In the genomic region with DNA sequence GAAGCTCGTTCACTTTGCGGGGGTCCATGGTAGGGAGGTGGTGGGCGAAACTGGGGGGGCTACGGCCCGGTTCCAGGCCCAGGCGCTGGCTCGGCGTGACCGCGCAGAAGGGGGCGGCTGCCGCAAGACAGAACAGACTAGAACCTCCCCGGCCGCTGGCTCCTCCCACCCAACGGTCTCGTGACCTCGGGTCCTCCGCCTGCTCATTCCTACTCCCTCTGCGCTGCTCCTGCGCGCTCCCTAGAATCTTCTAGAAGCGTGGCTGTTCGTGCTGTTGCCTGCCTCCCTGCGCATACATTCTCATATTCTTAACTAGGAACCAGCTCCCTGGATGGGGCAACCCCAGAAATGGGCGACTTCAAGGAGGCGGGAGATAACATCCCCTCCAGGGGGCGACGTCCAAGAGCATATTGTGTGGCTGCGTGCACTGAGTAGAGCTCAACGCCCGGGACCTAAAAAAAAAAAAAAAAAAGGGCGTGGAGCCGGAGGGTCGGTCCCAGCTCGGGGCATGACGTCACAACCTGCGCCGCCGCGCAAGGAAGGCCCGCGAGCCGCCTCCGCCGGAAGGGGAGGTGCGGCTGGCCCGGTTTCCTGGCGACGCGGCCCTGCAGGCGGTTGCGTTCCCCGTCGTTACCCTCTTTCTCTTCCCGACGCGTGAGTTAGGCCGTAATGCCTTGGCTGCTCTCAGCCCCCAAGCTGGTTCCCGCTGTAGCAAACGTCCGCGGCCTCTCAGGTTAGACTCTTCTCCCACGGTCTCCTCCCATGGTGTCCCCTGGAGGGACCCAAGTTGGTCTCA, we compare ENCODE assay signal across 8 cellular contexts. TPM values are rescaled to one million over a fixed set of nuclear protein-coding genes. Genes with fewer than 3 reads are reported as not detected.
DNase-seq lines count a peak whose midpoint lies in the region; ATAC-seq and TF ChIP-seq lines count a peak whose summit lies in the region.

TSS of gene ST13 (minus strand) at position 127 of the 796 bp plus-strand sequence. CDS start at position 28, 99 bp downstream.
TSS of gene XPNPEP3 (plus strand) at position 636 of the 796 bp plus-strand sequence. CDS start at position 670, 34 bp downstream.

- H3K4me3 ChIP-seq in Panc1 (ENCODE audit: low read depth in 2 of 2, low read length in 2 of 2) (peak within 1 kb of the TSS; percentile 66 to 84), esophagus (ENCODE audit: low read depth in 1 of 2, low read length in 2 of 2) (peak within 1 kb of the TSS; percentile 82 to 99), mucosa of stomach (ENCODE audit: low read length) (peak within 1 kb of the TSS; percentile 96)

- peak; percentile 85 for ATAC-seq in GM21723 (IDR thresholded peaks at IDR 0.05; ENCODE audit: unreplicated experiment)
- peak; percentile 98 for ATAC-seq in Panc1
- peak; percentile 95 to 97 for ATAC-seq in activated T-cell treated with anti-CD3 and anti-CD28 coated beads, Interleukin-2, amount 50 U/mL, for 4 hours

- H3K9ac ChIP-seq in mucosa of stomach (ENCODE audit: low read length), result peak within 1 kb of the TSS; percentile 85

- H3K27ac ChIP-seq in Panc1 (ENCODE audit: low read length), result peak within 1 kb of the TSS; percentile 86
- peak within 1 kb of the TSS; percentile 96 to 97 for H3K27ac ChIP-seq in esophagus (ENCODE audit: low read depth in 2 of 2, low read length in 1 of 2)

- peaks cover 22% of the 10 kb centered on the region for H3K36me3 Mint-ChIP-seq in activated T-cell treated with anti-CD3 and anti-CD28 coated beads, Interleukin-2, amount 50 U/mL, for 4 hours (ENCODE audit: insufficient read depth)

- H3K4me3 Mint-ChIP-seq in activated T-cell treated with anti-CD3 and anti-CD28 coated beads, Interleukin-2, amount 50 U/mL, for 4 hours, result peak within 1 kb of the TSS; percentile 99

- H3K36me3 ChIP-seq in Panc1 (ENCODE audit: control insufficient read depth, insufficient read depth, low read length) (peaks cover 7% of the 10 kb centered on the region), esophagus (ENCODE audit: control insufficient read depth in 2 of 2, insufficient read depth in 2 of 2, low read length in 1 of 2) (no peaks in the 10 kb centered on the region), mucosa of stomach (ENCODE audit: control insufficient read depth, insufficient read depth, low read length) (no peaks in the 10 kb centered on the region)

- BruUV-seq in Panc1 (replicated peaks; lab: Mats Ljungman, UMichigan), result no TSS peak

- peaks cover 44% of the 10 kb centered on the region for H3K4me1 Mint-ChIP-seq in activated T-cell treated with anti-CD3 and anti-CD28 coated beads, Interleukin-2, amount 50 U/mL, for 4 hours (ENCODE audit: low read depth)

- peak; percentile 78 for DNase-seq in DMS79 treated with DMSO at 0.1 percent for 48 hours (lab: John Stamatoyannopoulos, UW)
- peak; percentile 97 for DNase-seq in KG1 (lab: John Stamatoyannopoulos, UW)
- peak; percentile 82 for DNase-seq in Panc1 (ENCODE audit: low read depth, low spot score)
- peak; percentile 97 for DNase-seq in activated T-cell treated with anti-CD3 and anti-CD28 coated beads, Interleukin-2, amount 50 U/mL, for 4 hours
- DNase-seq in stimulated activated CD8-positive, alpha-beta memory T cell treated with anti-CD3 and anti-CD28 coated beads, Interleukin-7, amount 100 ng/mL, for 1 hour (ENCODE audit: low read depth in 2 of 2), result peak; percentile 92 to 93

- H3K27me3 ChIP-seq in Panc1 (ENCODE audit: control insufficient read depth, insufficient read depth, low read length), result no peaks in the 10 kb centered on the region
- no peaks in the 10 kb centered on the region for H3K27me3 ChIP-seq in esophagus (ENCODE audit: control insufficient read depth in 1 of 2, insufficient read depth in 2 of 2, low read length in 2 of 2)
- no peaks in the 10 kb centered on the region for H3K27me3 ChIP-seq in mucosa of stomach (ENCODE audit: control insufficient read depth, insufficient read depth, low read length)

- CTCF ChIA-PET in Panc1 (lab: Charles Lee), result no interaction called here

- intact Hi-C loops in Panc1 (cut with micrococcal nuclease; ENCODE audit: unreplicated experiment), result no loop called here

- POLR2A ChIA-PET in Panc1 (lab: Charles Lee), result interaction anchor here (0.5 to 0.6 kb wide), 6 partner anchors 10 to 161 kb away, joined by 3 to 7 read pairs (median 4); no protein-coding TSS in a partner anchor

- H3K4me1 ChIP-seq in Panc1 (ENCODE audit: control insufficient read depth, insufficient read depth, low read length), result peaks cover 29% of the 10 kb centered on the region
- peaks cover 0 to 3% of the 10 kb centered on the region in 2 donors for H3K4me1 ChIP-seq in esophagus (ENCODE audit: control insufficient read depth in 2 of 2, insufficient read depth in 2 of 2, low read length in 1 of 2)
- H3K4me1 ChIP-seq in mucosa of stomach (ENCODE audit: control insufficient read depth, insufficient read depth, low read length), result peaks cover 10% of the 10 kb centered on the region

- no peaks in the 10 kb centered on the region for H3K27me3 Mint-ChIP-seq in activated T-cell treated with anti-CD3 and anti-CD28 coated beads, Interleukin-2, amount 50 U/mL, for 4 hours (ENCODE audit: low read depth)

- in situ Hi-C loops in Panc1 (cut with HindIII; ENCODE audit: low pct_unique_long_range_greater_than_20kb, low sequenced_read_pairs), result no loop called here

- H3K9me3 ChIP-seq in Panc1 (ENCODE audit: control insufficient read depth, insufficient read depth, low read depth, low read length) (no peaks in the 10 kb centered on the region), esophagus (ENCODE audit: control insufficient read depth in 2 of 2, insufficient read depth in 1 of 2, low read depth in 1 of 2, low read length in 1 of 2) (no peaks in the 10 kb centered on the region), mucosa of stomach (ENCODE audit: control insufficient read depth, low read length) (no peaks in the 10 kb centered on the region)

- WGBS in esophagus, 2 donors, result 0 to 1% methylated on average over 52 to 63 of the region's 63 CpGs

- no peak for TF ChIP-seq CTCF in Panc1 (IDR thresholded peaks at IDR 0.05)

- H3K9me3 Mint-ChIP-seq in activated T-cell treated with anti-CD3 and anti-CD28 coated beads, Interleukin-2, amount 50 U/mL, for 4 hours, result no peaks in the 10 kb centered on the region

RNA-seq across cellular contexts. Expression of gene ST13, which starts in this region (rescaled TPM):
- 200 TPM for total RNA-seq in Panc1 (2021; ENCODE audit: unreplicated experiment)
- 252 TPM for polyA plus RNA-seq in Panc1 (2012; ENCODE audit: insufficient read length)
- 100 to 1,000 TPM; 243 to 270 (median 253) TPM for total RNA-seq in activated T-cell treated with anti-CD3 and anti-CD28 coated beads, Interleukin-2, amount 50 U/mL, for 4 hours
- 10 to 100 TPM; 29.3 to 96.9 TPM for polyA plus RNA-seq in esophagus

RNA-seq across cellular contexts. Expression of gene XPNPEP3, which starts in this region (rescaled TPM):
- total RNA-seq in Panc1 (2021; ENCODE audit: unreplicated experiment), result 21.0 TPM
- polyA plus RNA-seq in Panc1 (2012; ENCODE audit: insufficient read length), result 8.2 TPM
- total RNA-seq in activated T-cell treated with anti-CD3 and anti-CD28 coated beads, Interleukin-2, amount 50 U/mL, for 4 hours, result 10 to 100 TPM; 16.7 to 24.7 (median 22.3) TPM
- polyA plus RNA-seq in esophagus, result 1 to 10 TPM; 2.6 to 9.3 TPM

Comparison
In these comparisons a context has a peak if more than half of its experiments do, and no peak if none do; other contexts are left out.
1. Peak in every context shown above with its lines: DNase-seq, ATAC-seq, H3K4me3 ChIP-seq and H3K27ac ChIP-seq.